In genomic region chr10:102648889-102649752, GRCh38 we compare ENCODE assay signal across 8 cellular contexts. TPM values are rescaled to one million over a fixed set of nuclear protein-coding genes. Genes with fewer than 3 reads are reported as not detected.
DNase-seq lines count a peak whose midpoint lies in the region; ATAC-seq and TF ChIP-seq lines count a peak whose summit lies in the region.

No MANE protein-coding gene starts in this region.

- no peaks in the 10 kb centered on the region for H3K36me3 ChIP-seq in parathyroid adenoma (ENCODE audit: control insufficient read depth, insufficient read depth, low read length)

- H3K4me3 ChIP-seq in fibroblast of villous mesenchyme (ENCODE audit: low read depth, low read length) (peak overlapping the region; percentile 97), parathyroid adenoma (ENCODE audit: low read depth, low read length) (peak overlapping the region; percentile 8)

- DNase-seq in G401 (ENCODE audit: low spot score) (peak; percentile 60), fibroblast of villous mesenchyme (ENCODE audit: low read depth) (no peak), NOMO-1 treated with DMSO at 0.1 percent for 48 hours (lab: John Stamatoyannopoulos, UW; ENCODE audit: unreplicated experiment) (no peak), ACHN (no peak), SHP77 (lab: John Stamatoyannopoulos, UW) (no peak)
- peak; percentile 52 for DNase-seq in activated CD4-positive, alpha-beta memory T cell treated with anti-CD3 and anti-CD28 coated beads for 36 hours

- no peaks in the 10 kb centered on the region for H3K9me3 Mint-ChIP-seq in activated CD4-positive, alpha-beta memory T cell treated with anti-CD3 and anti-CD28 coated beads for 36 hours

- no peaks in the 10 kb centered on the region for H3K27me3 ChIP-seq in parathyroid adenoma (ENCODE audit: control insufficient read depth, insufficient read depth, low read length)

- no peaks in the 10 kb centered on the region for H3K27me3 Mint-ChIP-seq in activated CD4-positive, alpha-beta memory T cell treated with anti-CD3 and anti-CD28 coated beads for 36 hours

- peaks cover 70% of the 10 kb centered on the region for H3K4me1 Mint-ChIP-seq in activated CD4-positive, alpha-beta memory T cell treated with anti-CD3 and anti-CD28 coated beads for 36 hours (ENCODE audit: low read depth)

- H3K4me1 ChIP-seq in parathyroid adenoma = peaks cover 41% of the 10 kb centered on the region

- H2AFZ ChIP-seq in parathyroid adenoma = no peak overlapping the region

- intact Hi-C loops in activated CD4-positive, alpha-beta memory T cell treated with anti-CD3 and anti-CD28 coated beads for 36 hours (cut with micrococcal nuclease) = loop anchor here (5.0 to 10.0 kb wide), 2 partner anchors 217 to 834 kb away; partner anchors contain the start of genes CUEDC2 and OGA

- TF ChIP-seq CTCF in fibroblast of villous mesenchyme (IDR thresholded peaks at IDR 0.05; ENCODE audit: insufficient read depth, low read depth, low read length) (no peak), parathyroid adenoma (IDR thresholded peaks at IDR 0.05) (no peak)

- H3K4me2 ChIP-seq in parathyroid adenoma (ENCODE audit: low read length) = peak overlapping the region; percentile 96

- H3K27ac Mint-ChIP-seq in activated CD4-positive, alpha-beta memory T cell treated with anti-CD3 and anti-CD28 coated beads for 36 hours = peak overlapping the region; percentile 100

- peak overlapping the region; percentile 46 for H3K9ac ChIP-seq in parathyroid adenoma

- in situ Hi-C loops in G401 (cut with HindIII; ENCODE audit: low sequenced_read_pairs) = no loop called here
- in situ Hi-C loops in ACHN (cut with HindIII; ENCODE audit: low pct_ligation_motif_present, low pct_unique_long_range_greater_than_20kb, low sequenced_read_pairs) = no loop called here

- H3K9me3 ChIP-seq in parathyroid adenoma (ENCODE audit: control insufficient read depth, low read length) = no peaks in the 10 kb centered on the region

- peaks cover 91% of the 10 kb centered on the region for H3K79me2 ChIP-seq in parathyroid adenoma

- peak overlapping the region; percentile 99 for H3K27ac ChIP-seq in parathyroid adenoma

- POLR2A ChIA-PET in activated CD4-positive, alpha-beta memory T cell treated with anti-CD3 and anti-CD28 coated beads for 36 hours (lab: Charles Lee) = interaction anchor here (0.9 to 1.3 kb wide), 2 partner anchors 16 to 37 kb away, joined by 3 read pairs; no protein-coding TSS in a partner anchor

- H3K36me3 Mint-ChIP-seq in activated CD4-positive, alpha-beta memory T cell treated with anti-CD3 and anti-CD28 coated beads for 36 hours = peaks cover 31% of the 10 kb centered on the region

- ATAC-seq in GM21515 (IDR thresholded peaks at IDR 0.05; ENCODE audit: unreplicated experiment) = no peak

- CTCF ChIA-PET in activated CD4-positive, alpha-beta memory T cell treated with anti-CD3 and anti-CD28 coated beads for 36 hours (lab: Charles Lee) = interaction anchor here (0.6 to 1.3 kb wide), 3 partner anchors 12 to 841 kb away, joined by 3 to 4 read pairs (median 3); no protein-coding TSS in a partner anchor

- peak overlapping the region; percentile 98 for H3K4me3 Mint-ChIP-seq in activated CD4-positive, alpha-beta memory T cell treated with anti-CD3 and anti-CD28 coated beads for 36 hours

RNA-seq across cellular contexts. Expression of gene TRIM8, which starts 4.8 kb away (rescaled TPM):
- total RNA-seq in G401 (2014; rRNA removed; shearing (Covaris generic)) = 30.2 and 44.4 TPM in 2 replicates
- total RNA-seq in activated CD4-positive, alpha-beta memory T cell treated with anti-CD3 and anti-CD28 coated beads for 36 hours = 10 to 100 TPM; 46.8 to 50.3 TPM
- 116 and 119 TPM in 2 replicates for total RNA-seq in fibroblast of villous mesenchyme

Comparison
In these comparisons a context has a peak if more than half of its experiments do, and no peak if none do; other contexts are left out.
1. DNase-seq: peak in G401 (single experiment) and activated CD4-positive, alpha-beta memory T cell treated with anti-CD3 and anti-CD28 coated beads for 36 hours (single experiment); none in fibroblast of villous mesenchyme (single experiment), NOMO-1 treated with DMSO at 0.1 percent for 48 hours (single experiment), ACHN (single experiment) and SHP77 (0 of 2).